ENCODE assay signal across 15 cellular contexts in genomic region chr4:1021386-1022050, GRCh38. TPM values are rescaled to one million over a fixed set of nuclear protein-coding genes. Genes with fewer than 3 reads are reported as not detected.
DNase-seq lines count a peak whose midpoint lies in the region; ATAC-seq lines count a peak whose summit lies in the region.
"Had no signal": no experiment of that assay in that cellular context is flagged by ENCODE, and none has a peak within 500 bp of the region (broad histone marks: within the 10 kb centered on the region; RNA-seq: fewer than 3 reads in every experiment).

No MANE protein-coding gene starts in this region.

- ATAC-seq in GM18873 (IDR thresholded peaks at IDR 0.05; ENCODE audit: low FRiP score, unreplicated experiment), result peak; percentile 67
- peak; percentile 91 for ATAC-seq in GM21786 (IDR thresholded peaks at IDR 0.05; ENCODE audit: unreplicated experiment)
- peak; percentile 76 for ATAC-seq in HG03342 (IDR thresholded peaks at IDR 0.05; ENCODE audit: unreplicated experiment)
- peak; percentile 2 for ATAC-seq in naive thymus-derived CD4-positive, alpha-beta T cell
- no peak for ATAC-seq in stimulated activated effector memory CD8-positive, alpha-beta T cell treated with anti-CD3 and anti-CD28 coated beads, Interleukin-12 subunit alpha, Interleukin-12 subunit beta, amount 100 ng/mL, for 72 hours
- ATAC-seq in Right ventricle myocardium superior (ENCODE audit: poor library complexity), result no peak
- ATAC-seq: activated CD4-positive, alpha-beta T cell treated with anti-CD3 and anti-CD28 coated beads for 36 hours had no signal

- H3K4me1 Mint-ChIP-seq in naive thymus-derived CD4-positive, alpha-beta T cell, result peaks cover 0 to 11% (median 9%) of the 10 kb centered on the region in 7 donors
- peaks cover 13% of the 10 kb centered on the region for H3K4me1 Mint-ChIP-seq in stimulated activated effector memory CD8-positive, alpha-beta T cell treated with anti-CD3 and anti-CD28 coated beads, Interleukin-12 subunit alpha, Interleukin-12 subunit beta, amount 100 ng/mL, for 72 hours

- no peak overlapping the region for H3K27ac Mint-ChIP-seq in naive thymus-derived CD4-positive, alpha-beta T cell
- no peak overlapping the region for H3K27ac Mint-ChIP-seq in stimulated activated effector memory CD8-positive, alpha-beta T cell treated with anti-CD3 and anti-CD28 coated beads, Interleukin-12 subunit alpha, Interleukin-12 subunit beta, amount 100 ng/mL, for 72 hours
- H3K27ac Mint-ChIP-seq: activated CD4-positive, alpha-beta T cell treated with anti-CD3 and anti-CD28 coated beads for 36 hours; activated naive CD4-positive, alpha-beta T cell treated with anti-CD3 and anti-CD28 coated beads, Interleukin-2, amount 50 U/mL, for 24 hours had no signal

- H3K27ac ChIP-seq in naive thymus-derived CD4-positive, alpha-beta T cell (ENCODE audit: low read depth, low read length), result no peak overlapping the region

- POLR2A ChIA-PET in naive thymus-derived CD4-positive, alpha-beta T cell (lab: Charles Lee), result no interaction called here

- H3K4me3 Mint-ChIP-seq in naive thymus-derived CD4-positive, alpha-beta T cell, result no peak overlapping the region
- H3K4me3 Mint-ChIP-seq in stimulated activated effector memory CD8-positive, alpha-beta T cell treated with anti-CD3 and anti-CD28 coated beads, Interleukin-12 subunit alpha, Interleukin-12 subunit beta, amount 100 ng/mL, for 72 hours, result no peak overlapping the region
- H3K4me3 Mint-ChIP-seq: activated CD4-positive, alpha-beta T cell treated with anti-CD3 and anti-CD28 coated beads for 36 hours; activated naive CD4-positive, alpha-beta T cell treated with anti-CD3 and anti-CD28 coated beads, Interleukin-2, amount 50 U/mL, for 24 hours had no signal

- no peak for DNase-seq in naive thymus-derived CD4-positive, alpha-beta T cell
- no peak for DNase-seq in stimulated activated effector memory CD8-positive, alpha-beta T cell treated with anti-CD3 and anti-CD28 coated beads, Interleukin-12 subunit alpha, Interleukin-12 subunit beta, amount 100 ng/mL, for 72 hours (ENCODE audit: low spot score in 2 of 2)
- DNase-seq in globus pallidus (ENCODE audit: low spot score), result no peak
- DNase-seq in EL, result no peak
- no peak for DNase-seq in Right ventricle myocardium superior
- DNase-seq: activated CD4-positive, alpha-beta T cell treated with anti-CD3 and anti-CD28 coated beads for 36 hours; DMS 273 treated with DMSO at 0.1 percent for 48 hours; effector CD8-positive, alpha-beta T cell; hypothalamus; KG1 had no signal

- intact Hi-C loops in naive thymus-derived CD4-positive, alpha-beta T cell (cut with micrococcal nuclease), result no loop called here
- intact Hi-C loops in Right ventricle myocardium superior (cut with DNase I), result no loop called here

- H3K4me3 ChIP-seq in naive thymus-derived CD4-positive, alpha-beta T cell (ENCODE audit: low read length), result no peak overlapping the region
- H3K4me3 ChIP-seq: smooth muscle cell had no signal

- H3K27me3 Mint-ChIP-seq in naive thymus-derived CD4-positive, alpha-beta T cell, result no peaks in the 10 kb centered on the region
- H3K27me3 Mint-ChIP-seq: activated CD4-positive, alpha-beta T cell treated with anti-CD3 and anti-CD28 coated beads for 36 hours; activated naive CD4-positive, alpha-beta T cell treated with anti-CD3 and anti-CD28 coated beads, Interleukin-2, amount 50 U/mL, for 24 hours had no signal

- no peaks in the 10 kb centered on the region for H3K4me1 ChIP-seq in naive thymus-derived CD4-positive, alpha-beta T cell (ENCODE audit: control insufficient read depth in 2 of 2, insufficient read depth in 2 of 2, low read length in 2 of 2)

- H3K36me3 Mint-ChIP-seq in naive thymus-derived CD4-positive, alpha-beta T cell, result peaks cover 0 to 11% (median 4%) of the 10 kb centered on the region in 5 donors
- H3K36me3 Mint-ChIP-seq in stimulated activated effector memory CD8-positive, alpha-beta T cell treated with anti-CD3 and anti-CD28 coated beads, Interleukin-12 subunit alpha, Interleukin-12 subunit beta, amount 100 ng/mL, for 72 hours, result peaks cover 6% of the 10 kb centered on the region

- H3K36me3 ChIP-seq in naive thymus-derived CD4-positive, alpha-beta T cell (ENCODE audit: control insufficient read depth in 2 of 3, insufficient read depth in 3 of 3, low read length in 3 of 3), result peaks cover 0 to 28% (median 0%) of the 10 kb centered on the region in 3 experiments

- no peaks in the 10 kb centered on the region for H3K9me3 ChIP-seq in naive thymus-derived CD4-positive, alpha-beta T cell (ENCODE audit: control insufficient read depth in 2 of 3, low read length in 3 of 3)

- no peaks in the 10 kb centered on the region for H3K27me3 ChIP-seq in naive thymus-derived CD4-positive, alpha-beta T cell (ENCODE audit: control insufficient read depth in 2 of 2, insufficient read depth in 2 of 2, low read length in 2 of 2)

- H3K9me3 Mint-ChIP-seq in naive thymus-derived CD4-positive, alpha-beta T cell, result no peaks in the 10 kb centered on the region
- H3K9me3 Mint-ChIP-seq in stimulated activated effector memory CD8-positive, alpha-beta T cell treated with anti-CD3 and anti-CD28 coated beads, Interleukin-12 subunit alpha, Interleukin-12 subunit beta, amount 100 ng/mL, for 72 hours, result no peaks in the 10 kb centered on the region
- H3K9me3 Mint-ChIP-seq: activated naive CD4-positive, alpha-beta T cell treated with anti-CD3 and anti-CD28 coated beads, Interleukin-2, amount 50 U/mL, for 24 hours had no signal

- CTCF ChIA-PET in naive thymus-derived CD4-positive, alpha-beta T cell (lab: Charles Lee), result no interaction called here

RNA-seq across cellular contexts. Expression of gene FGFRL1, which starts 10.1 kb away (rescaled TPM):
- total RNA-seq in naive thymus-derived CD4-positive, alpha-beta T cell, result 10 to 100 TPM; 10.6 to 28.1 (median 22.0) TPM
- polyA plus RNA-seq in naive thymus-derived CD4-positive, alpha-beta T cell, result 1 to 10 TPM in 1 of 2 donors, under 1 TPM in 1; 0.45 to 1.7 TPM
- 22.2 TPM for total RNA-seq in Right ventricle myocardium superior

RNA-seq across cellular contexts. Expression of gene SLC26A1, which starts 28.3 kb away (rescaled TPM):
- 1 to 10 TPM in 1 of 5 experiments, under 1 TPM in 2, not detected in 2; 0.16 to 1.1 (median 0.46) TPM for total RNA-seq in naive thymus-derived CD4-positive, alpha-beta T cell
- polyA plus RNA-seq in naive thymus-derived CD4-positive, alpha-beta T cell, result 1 to 10 TPM; 2.0 to 2.3 TPM
- total RNA-seq in Right ventricle myocardium superior, result 0.19 TPM

RNA-seq across cellular contexts. Expression of gene IDUA, which starts 34.7 kb away (rescaled TPM):
- total RNA-seq in naive thymus-derived CD4-positive, alpha-beta T cell, result 10 to 100 TPM; 42.3 to 72.4 (median 65.8) TPM
- 10 to 100 TPM in 1 of 2 donors, 1 to 10 TPM in 1; 8.3 to 18.1 TPM for polyA plus RNA-seq in naive thymus-derived CD4-positive, alpha-beta T cell
- 8.4 TPM for total RNA-seq in Right ventricle myocardium superior

RNA-seq across cellular contexts. Expression of gene DGKQ, which starts 48.1 kb away (rescaled TPM):
- 10 to 100 TPM; 14.9 to 28.0 (median 22.7) TPM for total RNA-seq in naive thymus-derived CD4-positive, alpha-beta T cell
- polyA plus RNA-seq in naive thymus-derived CD4-positive, alpha-beta T cell, result 1 to 10 TPM; 1.5 to 7.9 TPM
- 3.3 TPM for total RNA-seq in Right ventricle myocardium superior

Comparison
In these comparisons a context has a peak if more than half of its experiments do, and no peak if none do; other contexts are left out.
1. ATAC-seq: peak in GM18873 (single experiment), GM21786 (single experiment), HG03342 (single experiment) and naive thymus-derived CD4-positive, alpha-beta T cell (single experiment); none in stimulated activated effector memory CD8-positive, alpha-beta T cell treated with anti-CD3 and anti-CD28 coated beads, Interleukin-12 subunit alpha, Interleukin-12 subunit beta, amount 100 ng/mL, for 72 hours (single experiment) and Right ventricle myocardium superior (single experiment).